Comparison of ENCODE assay signal across 10 cellular contexts in genomic region chr15:44727462-44728231, GRCh38. TPM values are rescaled to one million over a fixed set of nuclear protein-coding genes. Genes with fewer than 3 reads are reported as not detected.
DNase-seq lines count a peak whose midpoint lies in the region; ATAC-seq and TF ChIP-seq lines count a peak whose summit lies in the region.
"Had no signal": no experiment of that assay in that cellular context is flagged by ENCODE, and none has a peak within 500 bp of the region (broad histone marks: within the 10 kb centered on the region; RNA-seq: fewer than 3 reads in every experiment).

No MANE protein-coding gene starts in this region.

- H3K4me2 ChIP-seq in GM23248 (ENCODE audit: unreplicated experiment): peak overlapping the region; percentile 86

- H3K36me3 ChIP-seq in GM23248 (ENCODE audit: low read depth) (no peaks in the 10 kb centered on the region), spleen (peaks cover 0 to 15% (median 4%) of the 10 kb centered on the region in 6 donors)

- peak overlapping the region; percentile 87 for H3K9ac ChIP-seq in GM23248

- peak overlapping the region; percentile 84; the same call in 1 of the 2 replicates for H2AFZ ChIP-seq in GM23248

- H3K9me2 ChIP-seq in GM23248 (ENCODE audit: insufficient read depth): no peaks in the 10 kb centered on the region

- H3K9me3 ChIP-seq in GM23248 (ENCODE audit: low read depth) (no peaks in the 10 kb centered on the region), spleen (no peaks in the 10 kb centered on the region)

- H3K79me2 ChIP-seq in GM23248 (ENCODE audit: insufficient read depth): peaks cover 14% of the 10 kb centered on the region

- H4K20me1 ChIP-seq in GM23248 (ENCODE audit: insufficient read depth): no peaks in the 10 kb centered on the region

- intact Hi-C loops in spleen (cut with DNase I; ENCODE audit: low total_unique reads): no loop called here

- peaks cover 32% of the 10 kb centered on the region for H3F3A ChIP-seq in GM23248 (ENCODE audit: insufficient read depth)

- H3K4me1 ChIP-seq in GM23248 (ENCODE audit: insufficient read depth) (peaks cover 34% of the 10 kb centered on the region), foreskin keratinocyte (peaks cover 22% of the 10 kb centered on the region), spleen (peaks cover 58 to 93% (median 87%) of the 10 kb centered on the region in 6 donors)

- no peak for TF ChIP-seq POLR2A in spleen (IDR thresholded peaks at IDR 0.05)

- H3K27me3 ChIP-seq in GM23248 (replicated peaks; ENCODE audit: insufficient read depth): no peaks in the 10 kb centered on the region
- no peaks in the 10 kb centered on the region for H3K27me3 ChIP-seq in foreskin keratinocyte
- no peaks in the 10 kb centered on the region for H3K27me3 ChIP-seq in spleen (replicated peaks in 1 of 7)

- TF ChIP-seq CTCF in VCaP (conservative IDR thresholded peaks at IDR 0.05): no peak
- no peak for TF ChIP-seq CTCF in foreskin keratinocyte (conservative IDR thresholded peaks at IDR 0.05)
- peak in 1 of 11 experiments; percentile 6 for TF ChIP-seq CTCF in spleen (IDR thresholded peaks at IDR 0.05 in 8 of 11, conservative IDR thresholded peaks at IDR 0.05 in 3 of 11)

- peak; percentile 17 for ATAC-seq in foreskin keratinocyte

- in situ Hi-C loops in GM23248 (cut with MboI): loop anchor here (25.0 kb wide), 1 partner anchor 140 kb away; no protein-coding TSS in a partner anchor

- peak overlapping the region; percentile 95 for H3K27ac ChIP-seq in GM23248
- H3K27ac ChIP-seq in VCaP: peak overlapping the region; percentile 86
- H3K27ac ChIP-seq in foreskin keratinocyte: peak overlapping the region; percentile 95
- H3K27ac ChIP-seq in spleen: peak overlapping the region; percentile 81 to 100 (median 98)

- peak overlapping the region; percentile 96; the same call in 1 of the 2 replicates for H3K4me3 ChIP-seq in GM23248
- H3K4me3 ChIP-seq in spleen: peak overlapping the region in 1 of 8 donors; percentile 79

- DNase-seq in GM23248 (no peak), foreskin keratinocyte (peak; percentile 53 to 74), spleen (no peak), DMS153 (lab: John Stamatoyannopoulos, UW) (no peak), cerebellar nuclear complex (lab: John Stamatoyannopoulos, UW) (no peak), mucosa of gallbladder (ENCODE audit: low spot score) (no peak), superior temporal gyrus (ENCODE audit: extremely low spot score) (no peak)
- DNase-seq: NCI-H524; stimulated activated CD4-positive, alpha-beta T cell treated with anti-CD3 and anti-CD28 coated beads, Interleukin-12 subunit alpha, Interleukin-12 subunit beta, amount 100 ng/mL, for 4 hours had no signal

- 81 to 82% methylated on average over 6 of the region's 6 CpGs for WGBS in GM23248 (ENCODE audit: low coverage in 1 of 2, low lambda C conversion rate in 2 of 2, missing lambda C conversion rate in 2 of 2), 2 experiments
- WGBS in spleen, 5 donors: 72 to 89% (median 78%) methylated on average over 6 of the region's 6 CpGs

RNA-seq across cellular contexts. Expression of gene TRIM69, which starts 8.7 kb away (rescaled TPM):
- 9.2 and 9.7 TPM in 2 replicates for total RNA-seq in GM23248 (2014; rRNA removed; shearing (Covaris generic))
- 8.9 and 9.8 TPM in 2 replicates for polyA plus RNA-seq in GM23248 (2016; fragmentation: Nextera tagmentation; extraction: Ambion mirVana)
- 10.2 and 11.9 TPM in 2 replicates for total RNA-seq in foreskin keratinocyte
- 7.6 and 8.6 TPM in 2 replicates for polyA plus RNA-seq in foreskin keratinocyte
- 10 to 100 TPM; 24.7 to 54.9 (median 46.9) TPM for total RNA-seq in spleen
- polyA plus RNA-seq in spleen: 10 to 100 TPM; 16.4 to 44.5 (median 22.3) TPM
- total RNA-seq in mucosa of gallbladder: 29.8 TPM

RNA-seq across cellular contexts. Expression of gene B2M, which starts 16.3 kb away (rescaled TPM):
- total RNA-seq in GM23248 (2014; rRNA removed; shearing (Covaris generic)): 1,965 and 2,442 TPM in 2 replicates
- polyA plus RNA-seq in GM23248 (2016; fragmentation: Nextera tagmentation; extraction: Ambion mirVana): 3,590 and 3,619 TPM in 2 replicates
- 1,130 and 1,370 TPM in 2 replicates for total RNA-seq in foreskin keratinocyte
- 1,521 and 1,612 TPM in 2 replicates for polyA plus RNA-seq in foreskin keratinocyte
- over 10,000 TPM in 1 of 7 donors, 1,000 to 10,000 TPM in 6; 5,238 to 10,333 (median 6,268) TPM for total RNA-seq in spleen
- 1,000 to 10,000 TPM; 3,969 to 5,676 (median 5,369) TPM for polyA plus RNA-seq in spleen
- total RNA-seq in mucosa of gallbladder: 2,061 TPM

RNA-seq across cellular contexts. Expression of gene PATL2, which starts 16.5 kb away (rescaled TPM):
- total RNA-seq in GM23248 (2014; rRNA removed; shearing (Covaris generic)): not detected in 2 replicates
- 0.26 TPM in 1 of 2 replicates, not detected in the other for polyA plus RNA-seq in GM23248 (2016; fragmentation: Nextera tagmentation; extraction: Ambion mirVana)
- total RNA-seq in foreskin keratinocyte: 0.21 and 0.37 TPM in 2 replicates
- polyA plus RNA-seq in foreskin keratinocyte: 0.18 and 0.19 TPM in 2 replicates
- total RNA-seq in spleen: 10 to 100 TPM; 17.0 to 36.9 (median 28.3) TPM
- polyA plus RNA-seq in spleen: 10 to 100 TPM; 26.0 to 64.2 (median 35.6) TPM
- total RNA-seq in mucosa of gallbladder: 2.2 TPM

Comparison
In these comparisons a context has a peak if more than half of its experiments do, and no peak if none do; other contexts are left out.
1. DNase-seq: peak in foreskin keratinocyte (2 of 2); none in GM23248 (single experiment), spleen (single experiment), DMS153 (single experiment), cerebellar nuclear complex (0 of 2), mucosa of gallbladder (single experiment) and superior temporal gyrus (single experiment).
2. Peak in every context shown above with its lines, with median percentiles within 50 percentile points of each other: H3K27ac ChIP-seq.